ENCODE assay signal across 22 cellular contexts in the genomic region with DNA sequence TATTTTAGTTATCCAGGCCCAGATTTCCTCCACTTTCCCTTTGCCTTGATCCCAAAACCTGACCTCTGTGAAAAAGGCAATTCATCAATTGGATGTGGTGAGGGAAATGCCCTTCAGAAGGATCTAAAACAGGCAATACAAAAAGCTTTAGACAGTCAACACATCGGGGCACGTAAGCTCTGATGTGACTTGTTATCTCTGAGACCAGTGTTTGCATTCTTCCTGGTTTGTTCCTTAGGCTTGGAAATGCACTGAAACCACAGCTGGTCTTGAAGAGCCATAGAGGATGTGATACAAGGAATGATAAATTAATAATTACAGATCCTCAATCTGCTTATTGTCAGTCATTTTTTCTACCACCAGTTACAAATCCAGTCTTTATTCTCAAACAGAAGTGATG.
DNase-seq lines count a peak whose midpoint lies in the region; ATAC-seq and TF ChIP-seq lines count a peak whose summit lies in the region.
"Had no signal": no experiment of that assay in that cellular context is flagged by ENCODE, and none has a peak within 500 bp of the region (broad histone marks: within the 10 kb centered on the region; RNA-seq: fewer than 3 reads in every experiment).

No MANE protein-coding gene starts in this region.

- ATAC-seq in stimulated activated naive CD8-positive, alpha-beta T cell treated with anti-CD3 and anti-CD28 coated beads, Interleukin-15, amount 100 ng/mL, for 72 hours, result no peak
- no peak for ATAC-seq in GM18505 (IDR thresholded peaks at IDR 0.05; ENCODE audit: unreplicated experiment)
- ATAC-seq: activated naive CD8-positive, alpha-beta T cell treated with anti-CD3 and anti-CD28 coated beads, Interleukin-2, amount 50 U/mL, for 24 hours; esophagus mucosa; psoas muscle; T-cell; upper lobe of right lung had no signal

- H3K4me1 Mint-ChIP-seq in stimulated activated naive CD8-positive, alpha-beta T cell treated with anti-CD3 and anti-CD28 coated beads, Interleukin-15, amount 100 ng/mL, for 72 hours, result no peaks in the 10 kb centered on the region

- peaks cover 3% of the 10 kb centered on the region for H3K4me1 ChIP-seq in mesodermal cell (ENCODE audit: control insufficient read depth, insufficient read depth, low read length, poor library complexity, severe bottlenecking)
- H3K4me1 ChIP-seq: upper lobe of right lung had no signal

- H3K4me3 ChIP-seq in astrocyte of the spinal cord (ENCODE audit: low read depth, low read length) (no peak overlapping the region), mesodermal cell (ENCODE audit: extremely low read depth, insufficient read depth, low read length, poor library complexity, severe bottlenecking) (no peak overlapping the region)
- H3K4me3 ChIP-seq: psoas muscle, spleen, upper lobe of right lung had no signal

- in situ Hi-C loops in astrocyte of the spinal cord (cut with HindIII; ENCODE audit: low sequenced_read_pairs), result no loop called here

- H3K27ac ChIP-seq in mesodermal cell (ENCODE audit: low read depth, low read length, severe bottlenecking), result peak overlapping the region; percentile 17
- H3K27ac ChIP-seq: psoas muscle, upper lobe of right lung, VCaP had no signal

- no peaks in the 10 kb centered on the region for H3K27me3 Mint-ChIP-seq in stimulated activated naive CD8-positive, alpha-beta T cell treated with anti-CD3 and anti-CD28 coated beads, Interleukin-15, amount 100 ng/mL, for 72 hours
- H3K27me3 Mint-ChIP-seq: activated naive CD8-positive, alpha-beta T cell treated with anti-CD3 and anti-CD28 coated beads, Interleukin-2, amount 50 U/mL, for 24 hours had no signal

- DNase-seq in EH (ENCODE audit: low read depth) (peak; percentile 29), NCI-H2227 (lab: John Stamatoyannopoulos, UW; ENCODE audit: unreplicated experiment) (peak; percentile 22), astrocyte of the spinal cord (ENCODE audit: low read depth, low spot score) (peak; percentile 12), superior temporal gyrus (ENCODE audit: extremely low spot score) (no peak)
- DNase-seq in stimulated activated naive CD8-positive, alpha-beta T cell treated with anti-CD3 and anti-CD28 coated beads, Interleukin-15, amount 100 ng/mL, for 72 hours, result no peak
- DNase-seq: activated CD8-positive, alpha-beta memory T cell treated with anti-CD3 and anti-CD28 coated beads, Interleukin-2, amount 50 U/mL, for 48 hours; activated effector memory CD4-positive, alpha-beta T cell treated with anti-CD3 and anti-CD28 coated beads, Interleukin-2, amount 50 U/mL, for 16 hours; activated naive CD8-positive, alpha-beta T cell treated with anti-CD3 and anti-CD28 coated beads, Interleukin-2, amount 50 U/mL, for 24 hours; AML-193; central memory CD4-positive, alpha-beta T cell; NCI-H1092; NCI-H2107; NCI-H524 treated with DMSO at 0.1 percent for 48 hours; nephron progenitor cell; psoas muscle; spleen; T-cell; upper lobe of right lung had no signal

- no peaks in the 10 kb centered on the region for H3K9me3 ChIP-seq in mesodermal cell (ENCODE audit: control insufficient read depth, low read length)
- H3K9me3 ChIP-seq: psoas muscle, spleen, upper lobe of right lung had no signal

- no peak overlapping the region for H3K4me3 Mint-ChIP-seq in stimulated activated naive CD8-positive, alpha-beta T cell treated with anti-CD3 and anti-CD28 coated beads, Interleukin-15, amount 100 ng/mL, for 72 hours
- H3K4me3 Mint-ChIP-seq: activated naive CD8-positive, alpha-beta T cell treated with anti-CD3 and anti-CD28 coated beads, Interleukin-2, amount 50 U/mL, for 24 hours; nephron progenitor cell; T-cell had no signal

- H3K27ac Mint-ChIP-seq in stimulated activated naive CD8-positive, alpha-beta T cell treated with anti-CD3 and anti-CD28 coated beads, Interleukin-15, amount 100 ng/mL, for 72 hours, result no peak overlapping the region
- H3K27ac Mint-ChIP-seq: activated naive CD8-positive, alpha-beta T cell treated with anti-CD3 and anti-CD28 coated beads, Interleukin-2, amount 50 U/mL, for 24 hours; nephron progenitor cell; T-cell had no signal

- H3K9me3 Mint-ChIP-seq in stimulated activated naive CD8-positive, alpha-beta T cell treated with anti-CD3 and anti-CD28 coated beads, Interleukin-15, amount 100 ng/mL, for 72 hours, result no peaks in the 10 kb centered on the region
- H3K9me3 Mint-ChIP-seq: activated naive CD8-positive, alpha-beta T cell treated with anti-CD3 and anti-CD28 coated beads, Interleukin-2, amount 50 U/mL, for 24 hours; nephron progenitor cell; T-cell had no signal

- 69 to 86% methylated on average over 2 of the region's 2 CpGs for WGBS in mesodermal cell (ENCODE audit: insufficient coverage in 2 of 2), 2 experiments

- no peak for TF ChIP-seq POLR2A in GM18505 (IDR thresholded peaks at IDR 0.05; ENCODE audit: borderline replicate concordance, extremely low read depth, insufficient read depth, insufficient read length)

- no peak for TF ChIP-seq CTCF in astrocyte of the spinal cord (IDR thresholded peaks at IDR 0.05; ENCODE audit: low read depth, low read length)

- H3K36me3 ChIP-seq in mesodermal cell (ENCODE audit: control insufficient read depth, insufficient read depth, low read length), result no peaks in the 10 kb centered on the region
- H3K36me3 ChIP-seq: spleen, upper lobe of right lung had no signal

Comparison
In these comparisons a context has a peak if more than half of its experiments do, and no peak if none do; other contexts are left out.
1. DNase-seq: peak in EH (single experiment), NCI-H2227 (single experiment) and astrocyte of the spinal cord (single experiment); none in stimulated activated naive CD8-positive, alpha-beta T cell treated with anti-CD3 and anti-CD28 coated beads, Interleukin-15, amount 100 ng/mL, for 72 hours (0 of 2) and superior temporal gyrus (single experiment).